ENCODE assay signal across 16 cellular contexts in the genomic region with DNA sequence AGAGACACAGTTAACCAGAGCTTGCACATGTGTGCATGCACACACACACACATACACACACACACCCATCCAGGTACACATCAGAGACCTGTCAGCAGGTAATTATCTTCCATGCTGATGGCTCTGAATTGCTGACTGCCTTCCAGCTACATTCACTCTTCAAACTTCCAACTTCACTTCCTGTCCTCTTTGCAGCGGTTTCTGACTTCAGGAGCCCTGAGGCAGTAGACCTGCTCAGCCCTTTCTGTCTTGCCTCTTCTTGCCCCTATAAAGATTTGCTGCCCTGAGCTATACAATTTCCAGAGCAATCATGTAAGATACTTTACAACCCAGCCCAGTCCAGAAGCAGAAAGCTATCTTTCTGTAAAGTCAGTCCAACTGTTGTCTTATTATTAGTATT.
DNase-seq lines count a peak whose midpoint lies in the region; ATAC-seq and TF ChIP-seq lines count a peak whose summit lies in the region.
"Had no signal": no experiment of that assay in that cellular context is flagged by ENCODE, and none has a peak within 500 bp of the region (broad histone marks: within the 10 kb centered on the region; RNA-seq: fewer than 3 reads in every experiment).

No MANE protein-coding gene starts in this region.

- H3K27ac ChIP-seq in HEK293 (ENCODE audit: extremely low read depth, low read depth, low read length) (no peak overlapping the region), RWPE1 (no peak overlapping the region), foreskin keratinocyte (no peak overlapping the region), neural cell (ENCODE audit: low read length) (no peak overlapping the region), colonic mucosa (no peak overlapping the region)

- H3K36me3 ChIP-seq in HEK293 (ENCODE audit: control insufficient read depth in 2 of 2, insufficient read depth in 1 of 2, low read length in 2 of 2) (no peaks in the 10 kb centered on the region), neural cell (ENCODE audit: insufficient read depth, low read length) (no peaks in the 10 kb centered on the region), colonic mucosa (no peaks in the 10 kb centered on the region)

- CTCF ChIA-PET in HEK293 (lab: Yijun Ruan, JAX) (interaction anchor here (0.5 kb wide), 1 partner anchor 1153 kb away, joined by 3 read pairs; no protein-coding TSS in a partner anchor), RWPE1 (lab: Yijun Ruan, JAX) (interaction anchor here (0.6 kb wide), 1 partner anchor 130 kb away, joined by 3 read pairs; no protein-coding TSS in a partner anchor)

- no peak for TF ChIP-seq RAD21 in neural cell (conservative IDR thresholded peaks at IDR 0.05)

- H3K9me3 Mint-ChIP-seq in CD14-positive monocyte = peaks cover 0 to 4% (median 0%) of the 10 kb centered on the region in 7 donors

- no peaks in the 10 kb centered on the region for H4K20me1 ChIP-seq in neural cell (ENCODE audit: insufficient read depth)

- intact Hi-C loops in CD14-positive monocyte (cut with micrococcal nuclease) = no loop called here
- intact Hi-C loops in colonic mucosa (cut with DNase I) = no loop called here

- peak; percentile 28 for TF ChIP-seq EP300 in neural cell (conservative IDR thresholded peaks at IDR 0.05; ENCODE audit: poor library complexity, severe bottlenecking)

- H3K27ac Mint-ChIP-seq in CD14-positive monocyte = no peak overlapping the region
- H3K27ac Mint-ChIP-seq: IgD-negative memory B cell had no signal

- no peaks in the 10 kb centered on the region for H3K27me3 ChIP-seq in foreskin keratinocyte
- peaks cover 6% of the 10 kb centered on the region for H3K27me3 ChIP-seq in neural cell (ENCODE audit: insufficient read depth, low read depth, low read length)
- H3K27me3 ChIP-seq in colonic mucosa = no peaks in the 10 kb centered on the region

- no peak overlapping the region for H2AFZ ChIP-seq in neural cell (ENCODE audit: low read depth, low read length)

- H3K9ac ChIP-seq in neural cell (ENCODE audit: low read length) (no peak overlapping the region), colonic mucosa (ENCODE audit: low read depth in 2 of 2, low read length in 2 of 2) (peak overlapping the region in 1 of 2 donors; percentile 6)

- DNase-seq in RWPE1 (ENCODE audit: low spot score) (peak; percentile 40), foreskin keratinocyte (peak; percentile 76 to 90), CD14-positive monocyte (ENCODE audit: low spot score) (no peak), colonic mucosa (no peak)
- DNase-seq: ACHN, AML-193, HCEC 1CT, NCI-H1105 treated with DMSO at 0.1 percent for 48 hours, NCI-H1930, NCI-H526 treated with DMSO at 0.1 percent for 48 hours, RPMI8226, SW 1271 had no signal

- no peak overlapping the region for H3K4me2 ChIP-seq in neural cell (ENCODE audit: low read length)

- H3K4me1 Mint-ChIP-seq in CD14-positive monocyte = no peaks in the 10 kb centered on the region
- H3K4me1 Mint-ChIP-seq: IgD-negative memory B cell had no signal

- no peak overlapping the region for H3K4me3 Mint-ChIP-seq in CD14-positive monocyte
- H3K4me3 Mint-ChIP-seq: IgD-negative memory B cell had no signal

- ATAC-seq in foreskin keratinocyte (peak; percentile 88), GM19395 (IDR thresholded peaks at IDR 0.05; ENCODE audit: unreplicated experiment) (no peak)

- H3K27me3 Mint-ChIP-seq in CD14-positive monocyte (ENCODE audit: low read depth in 3 of 3) = peaks cover 0 to 6% (median 4%) of the 10 kb centered on the region in 3 donors

- H3K79me2 ChIP-seq in neural cell (replicated peaks; ENCODE audit: insufficient read depth, low read length) = no peaks in the 10 kb centered on the region

- H3K36me3 Mint-ChIP-seq in CD14-positive monocyte = no peaks in the 10 kb centered on the region
- H3K36me3 Mint-ChIP-seq: IgD-negative memory B cell had no signal

- no peaks in the 10 kb centered on the region for H3F3A ChIP-seq in neural cell (ENCODE audit: insufficient read depth, low read length, poor library complexity, severe bottlenecking)

- H3K4me1 ChIP-seq in HEK293 (ENCODE audit: control insufficient read depth, insufficient read depth, low read length) = peaks cover 18% of the 10 kb centered on the region
- H3K4me1 ChIP-seq in foreskin keratinocyte = peaks cover 18% of the 10 kb centered on the region
- peaks cover 2% of the 10 kb centered on the region for H3K4me1 ChIP-seq in colonic mucosa

- no peaks in the 10 kb centered on the region for H3K9me2 ChIP-seq in neural cell (ENCODE audit: insufficient read depth, low read length)

- no peaks in the 10 kb centered on the region for H3K9me3 ChIP-seq in HEK293 (ENCODE audit: control insufficient read depth, insufficient read depth, low read depth, low read length)
- no peaks in the 10 kb centered on the region for H3K9me3 ChIP-seq in neural cell (ENCODE audit: low read length)
- H3K9me3 ChIP-seq in colonic mucosa = no peaks in the 10 kb centered on the region

- POLR2A ChIA-PET in HEK293 (lab: Yijun Ruan, JAX) = no interaction called here
- POLR2A ChIA-PET in RWPE1 (lab: Yijun Ruan, JAX; ENCODE audit: low non-redundant PET) = no interaction called here

- H3K4me3 ChIP-seq in HEK293 (ENCODE audit: low read depth, low read length) (no peak overlapping the region), neural cell (ENCODE audit: low read length) (no peak overlapping the region), colonic mucosa (no peak overlapping the region)

- TF ChIP-seq CTCF in HEK293 (tag by site-specific recombination; IDR thresholded peaks at IDR 0.05) = no peak
- no peak for TF ChIP-seq CTCF in RWPE1 (conservative IDR thresholded peaks at IDR 0.05; ENCODE audit: low read depth)
- no peak for TF ChIP-seq CTCF in foreskin keratinocyte (conservative IDR thresholded peaks at IDR 0.05)
- TF ChIP-seq CTCF in neural cell (IDR thresholded peaks at IDR 0.05; ENCODE audit: poor library complexity, severe bottlenecking) = no peak
- no peak for TF ChIP-seq CTCF in CD14-positive monocyte (IDR thresholded peaks at IDR 0.05)
- TF ChIP-seq CTCF in colonic mucosa (IDR thresholded peaks at IDR 0.05) = no peak

TF ChIP-seq in HEK293, 187 proteins besides CTCF, POLR2A, EP300 and RAD21:
- no peak for TF ChIP-seq ZFHX2 (tag by site-specific recombination; conservative IDR thresholded peaks at IDR 0.05)
- TF ChIP-seq FEZF1 (tag by site-specific recombination; IDR thresholded peaks at IDR 0.05) = peak; percentile 57
- no peak for TF ChIP-seq ZNF184 (tag by site-specific recombination; IDR thresholded peaks at IDR 0.05)
- 0 out of 2 replicates have a peak, but pooled peaks have one; percentile 9 for TF ChIP-seq TRIM28 (IDR thresholded peaks at IDR 0.05; ENCODE audit: borderline replicate concordance, low read length)
- 0 out of 2 replicates have a peak, but pooled peaks have one; percentile 36 for TF ChIP-seq ZBTB8A (tag by site-specific recombination; IDR thresholded peaks at IDR 0.05)

TF ChIP-seq in neural cell, 6 proteins besides CTCF, POLR2A, EP300 and RAD21:
- TF ChIP-seq POLR2AphosphoS5 (IDR thresholded peaks at IDR 0.05) = peak; percentile 20
- TF ChIP-seq TAF1 (IDR thresholded peaks at IDR 0.05; ENCODE audit: low read depth) = no peak
- TF ChIP-seq MXI1 (conservative IDR thresholded peaks at IDR 0.05; ENCODE audit: poor library complexity, severe bottlenecking) = no peak
- TF ChIP-seq, protein P1, sequence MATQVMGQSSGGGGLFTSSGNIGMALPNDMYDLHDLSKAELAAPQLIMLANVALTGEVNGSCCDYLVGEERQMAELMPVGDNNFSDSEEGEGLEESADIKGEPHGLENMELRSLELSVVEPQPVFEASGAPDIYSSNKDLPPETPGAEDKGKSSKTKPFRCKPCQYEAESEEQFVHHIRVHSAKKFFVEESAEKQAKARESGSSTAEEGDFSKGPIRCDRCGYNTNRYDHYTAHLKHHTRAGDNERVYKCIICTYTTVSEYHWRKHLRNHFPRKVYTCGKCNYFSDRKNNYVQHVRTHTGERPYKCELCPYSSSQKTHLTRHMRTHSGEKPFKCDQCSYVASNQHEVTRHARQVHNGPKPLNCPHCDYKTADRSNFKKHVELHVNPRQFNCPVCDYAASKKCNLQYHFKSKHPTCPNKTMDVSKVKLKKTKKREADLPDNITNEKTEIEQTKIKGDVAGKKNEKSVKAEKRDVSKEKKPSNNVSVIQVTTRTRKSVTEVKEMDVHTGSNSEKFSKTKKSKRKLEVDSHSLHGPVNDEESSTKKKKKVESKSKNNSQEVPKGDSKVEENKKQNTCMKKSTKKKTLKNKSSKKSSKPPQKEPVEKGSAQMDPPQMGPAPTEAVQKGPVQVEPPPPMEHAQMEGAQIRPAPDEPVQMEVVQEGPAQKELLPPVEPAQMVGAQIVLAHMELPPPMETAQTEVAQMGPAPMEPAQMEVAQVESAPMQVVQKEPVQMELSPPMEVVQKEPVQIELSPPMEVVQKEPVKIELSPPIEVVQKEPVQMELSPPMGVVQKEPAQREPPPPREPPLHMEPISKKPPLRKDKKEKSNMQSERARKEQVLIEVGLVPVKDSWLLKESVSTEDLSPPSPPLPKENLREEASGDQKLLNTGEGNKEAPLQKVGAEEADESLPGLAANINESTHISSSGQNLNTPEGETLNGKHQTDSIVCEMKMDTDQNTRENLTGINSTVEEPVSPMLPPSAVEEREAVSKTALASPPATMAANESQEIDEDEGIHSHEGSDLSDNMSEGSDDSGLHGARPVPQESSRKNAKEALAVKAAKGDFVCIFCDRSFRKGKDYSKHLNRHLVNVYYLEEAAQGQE (IDR thresholded peaks at IDR 0.05; ENCODE audit: borderline replicate concordance) = no peak
- TF ChIP-seq SMC3 (conservative IDR thresholded peaks at IDR 0.05; ENCODE audit: poor library complexity) = no peak
- no peak for TF ChIP-seq EZH2 (IDR thresholded peaks at IDR 0.05; ENCODE audit: borderline replicate concordance, insufficient read depth, low read length, poor library complexity, severe bottlenecking)

Comparison
In these comparisons a context has a peak if more than half of its experiments do, and no peak if none do; other contexts are left out.
1. DNase-seq: peak in RWPE1 (single experiment) and foreskin keratinocyte (2 of 2); none in CD14-positive monocyte (single experiment) and colonic mucosa (single experiment).